Comparison of ENCODE assay signal across 18 cellular contexts in the genomic region with DNA sequence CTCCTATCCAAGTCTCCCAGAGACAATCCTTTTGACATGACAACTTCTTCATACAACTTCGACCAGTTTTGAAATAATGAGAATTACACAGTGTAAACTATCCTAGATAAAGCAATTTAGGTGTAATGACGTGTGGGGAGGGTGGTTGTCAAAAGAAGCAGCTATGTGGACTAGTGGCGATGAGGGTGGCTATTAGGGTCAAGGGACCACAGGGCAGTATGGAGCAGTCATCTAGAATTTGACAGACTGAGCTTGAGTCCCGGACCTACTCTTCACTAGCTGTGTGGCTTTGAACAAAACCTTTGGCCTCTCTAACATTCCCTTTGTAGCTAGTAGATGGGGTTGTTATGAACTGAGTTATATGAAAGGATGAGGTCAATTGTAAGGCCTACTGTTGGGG.
"Had no signal": no experiment of that assay in that cellular context is flagged by ENCODE, and none has a peak within 500 bp of the region (broad histone marks: within the 10 kb centered on the region; RNA-seq: fewer than 3 reads in every experiment).

No MANE protein-coding gene starts in this region.

- H3K9me3 ChIP-seq: esophagus squamous epithelium, gastrocnemius medialis, heart right ventricle, left lung, lower lobe of right lung, mucosa of descending colon had no signal

- DNase-seq: dermis blood vessel endothelial cell; dorsolateral prefrontal cortex; effector CD4-positive, alpha-beta T cell; effector memory CD4-positive, alpha-beta T cell; esophagus squamous epithelium; foreskin fibroblast; foreskin melanocyte; gastrocnemius medialis; glutamatergic neuron; head of caudate nucleus; heart right ventricle; hippocampal formation; left cardiac atrium; left lung; lower lobe of right lung; mesenchymal stem cell; mucosa of descending colon had no signal

- H3K27me3 ChIP-seq: dorsolateral prefrontal cortex, esophagus squamous epithelium, gastrocnemius medialis, heart right ventricle, left lung had no signal

- H3K4me3 ChIP-seq: coronary artery, dorsolateral prefrontal cortex, esophagus squamous epithelium, gastrocnemius medialis, heart right ventricle, left lung, lower lobe of right lung, mucosa of descending colon had no signal

- H3K36me3 ChIP-seq: esophagus squamous epithelium, gastrocnemius medialis, heart right ventricle, left lung, lower lobe of right lung had no signal

- H3K4me1 ChIP-seq: esophagus squamous epithelium, gastrocnemius medialis, left lung, lower lobe of right lung had no signal

- H3K27ac ChIP-seq: coronary artery, esophagus squamous epithelium, gastrocnemius medialis, heart right ventricle, left lung, lower lobe of right lung had no signal

- ATAC-seq: gastrocnemius medialis, left cardiac atrium, left lung, lower lobe of right lung, mucosa of descending colon had no signal
